Comparison of ENCODE assay signal across 3 cellular contexts in genomic region chr6:167858842-167859520, GRCh38.
TF ChIP-seq lines count a peak whose summit lies in the region.

No MANE protein-coding gene starts in this region.

TF ChIP-seq in SK-N-SH, 30 proteins besides CTCF, POLR2A, EP300 and RAD21:
- TF ChIP-seq, protein P1, sequence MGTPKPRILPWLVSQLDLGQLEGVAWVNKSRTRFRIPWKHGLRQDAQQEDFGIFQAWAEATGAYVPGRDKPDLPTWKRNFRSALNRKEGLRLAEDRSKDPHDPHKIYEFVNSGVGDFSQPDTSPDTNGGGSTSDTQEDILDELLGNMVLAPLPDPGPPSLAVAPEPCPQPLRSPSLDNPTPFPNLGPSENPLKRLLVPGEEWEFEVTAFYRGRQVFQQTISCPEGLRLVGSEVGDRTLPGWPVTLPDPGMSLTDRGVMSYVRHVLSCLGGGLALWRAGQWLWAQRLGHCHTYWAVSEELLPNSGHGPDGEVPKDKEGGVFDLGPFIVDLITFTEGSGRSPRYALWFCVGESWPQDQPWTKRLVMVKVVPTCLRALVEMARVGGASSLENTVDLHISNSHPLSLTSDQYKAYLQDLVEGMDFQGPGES (IDR thresholded peaks at IDR 0.05; ENCODE audit: low read depth, low read length), result no peak
- no peak for TF ChIP-seq TAF1 (IDR thresholded peaks at IDR 0.05; ENCODE audit: borderline replicate concordance, low read depth, low read length)
- TF ChIP-seq TEAD4 (IDR thresholded peaks at IDR 0.05; ENCODE audit: borderline replicate concordance, insufficient read depth), result no peak
- no peak for TF ChIP-seq USF2 (IDR thresholded peaks at IDR 0.05; ENCODE audit: borderline replicate concordance, low read depth, low read length)
- TF ChIP-seq FOSL2 (IDR thresholded peaks at IDR 0.05; ENCODE audit: borderline replicate concordance, low read depth), result no peak
- TF ChIP-seq NRF1 (IDR thresholded peaks at IDR 0.05; ENCODE audit: low read depth, low read length), result no peak
- TF ChIP-seq, protein P2, sequence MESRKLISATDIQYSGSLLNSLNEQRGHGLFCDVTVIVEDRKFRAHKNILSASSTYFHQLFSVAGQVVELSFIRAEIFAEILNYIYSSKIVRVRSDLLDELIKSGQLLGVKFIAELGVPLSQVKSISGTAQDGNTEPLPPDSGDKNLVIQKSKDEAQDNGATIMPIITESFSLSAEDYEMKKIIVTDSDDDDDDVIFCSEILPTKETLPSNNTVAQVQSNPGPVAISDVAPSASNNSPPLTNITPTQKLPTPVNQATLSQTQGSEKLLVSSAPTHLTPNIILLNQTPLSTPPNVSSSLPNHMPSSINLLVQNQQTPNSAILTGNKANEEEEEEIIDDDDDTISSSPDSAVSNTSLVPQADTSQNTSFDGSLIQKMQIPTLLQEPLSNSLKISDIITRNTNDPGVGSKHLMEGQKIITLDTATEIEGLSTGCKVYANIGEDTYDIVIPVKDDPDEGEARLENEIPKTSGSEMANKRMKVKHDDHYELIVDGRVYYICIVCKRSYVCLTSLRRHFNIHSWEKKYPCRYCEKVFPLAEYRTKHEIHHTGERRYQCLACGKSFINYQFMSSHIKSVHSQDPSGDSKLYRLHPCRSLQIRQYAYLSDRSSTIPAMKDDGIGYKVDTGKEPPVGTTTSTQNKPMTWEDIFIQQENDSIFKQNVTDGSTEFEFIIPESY (IDR thresholded peaks at IDR 0.05; ENCODE audit: borderline replicate concordance, low read depth), result no peak

TF ChIP-seq in SK-N-SH treated with all-trans-retinoic acid at 6 μM for 48 hours, 23 proteins besides CTCF, POLR2A, EP300 and RAD21:
- TF ChIP-seq, protein P3, sequence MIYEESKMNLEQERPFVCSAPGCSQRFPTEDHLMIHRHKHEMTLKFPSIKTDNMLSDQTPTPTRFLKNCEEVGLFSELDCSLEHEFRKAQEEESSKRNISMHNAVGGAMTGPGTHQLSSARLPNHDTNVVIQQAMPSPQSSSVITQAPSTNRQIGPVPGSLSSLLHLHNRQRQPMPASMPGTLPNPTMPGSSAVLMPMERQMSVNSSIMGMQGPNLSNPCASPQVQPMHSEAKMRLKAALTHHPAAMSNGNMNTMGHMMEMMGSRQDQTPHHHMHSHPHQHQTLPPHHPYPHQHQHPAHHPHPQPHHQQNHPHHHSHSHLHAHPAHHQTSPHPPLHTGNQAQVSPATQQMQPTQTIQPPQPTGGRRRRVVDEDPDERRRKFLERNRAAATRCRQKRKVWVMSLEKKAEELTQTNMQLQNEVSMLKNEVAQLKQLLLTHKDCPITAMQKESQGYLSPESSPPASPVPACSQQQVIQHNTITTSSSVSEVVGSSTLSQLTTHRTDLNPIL (CRISPR knock-in tag; IDR thresholded peaks at IDR 0.05; ENCODE audit: low read depth), result no peak
- TF ChIP-seq GLIS3 (CRISPR knock-in tag; IDR thresholded peaks at IDR 0.05) (no peak), ZFP30 (CRISPR knock-in tag; IDR thresholded peaks at IDR 0.05) (no peak), ZNF565 (CRISPR knock-in tag; conservative IDR thresholded peaks at IDR 0.05; ENCODE audit: low read depth) (no peak), BACH2 (CRISPR knock-in tag; IDR thresholded peaks at IDR 0.05; ENCODE audit: borderline replicate concordance) (no peak), ZNF8 (CRISPR knock-in tag; IDR thresholded peaks at IDR 0.05) (no peak), TCF4 (CRISPR knock-in tag; IDR thresholded peaks at IDR 0.05; ENCODE audit: borderline replicate concordance) (no peak), ZC3H10 (CRISPR knock-in tag; IDR thresholded peaks at IDR 0.05) (no peak), ARNTL (CRISPR knock-in tag; IDR thresholded peaks at IDR 0.05; ENCODE audit: borderline replicate concordance, low read depth) (no peak), RARB (CRISPR knock-in tag; IDR thresholded peaks at IDR 0.05) (no peak), PATZ1 (CRISPR knock-in tag; IDR thresholded peaks at IDR 0.05; ENCODE audit: borderline replicate concordance) (no peak), OSR1 (CRISPR knock-in tag; IDR thresholded peaks at IDR 0.05) (no peak), ISL1 (CRISPR knock-in tag; IDR thresholded peaks at IDR 0.05) (no peak)
- TF ChIP-seq, protein P4, sequence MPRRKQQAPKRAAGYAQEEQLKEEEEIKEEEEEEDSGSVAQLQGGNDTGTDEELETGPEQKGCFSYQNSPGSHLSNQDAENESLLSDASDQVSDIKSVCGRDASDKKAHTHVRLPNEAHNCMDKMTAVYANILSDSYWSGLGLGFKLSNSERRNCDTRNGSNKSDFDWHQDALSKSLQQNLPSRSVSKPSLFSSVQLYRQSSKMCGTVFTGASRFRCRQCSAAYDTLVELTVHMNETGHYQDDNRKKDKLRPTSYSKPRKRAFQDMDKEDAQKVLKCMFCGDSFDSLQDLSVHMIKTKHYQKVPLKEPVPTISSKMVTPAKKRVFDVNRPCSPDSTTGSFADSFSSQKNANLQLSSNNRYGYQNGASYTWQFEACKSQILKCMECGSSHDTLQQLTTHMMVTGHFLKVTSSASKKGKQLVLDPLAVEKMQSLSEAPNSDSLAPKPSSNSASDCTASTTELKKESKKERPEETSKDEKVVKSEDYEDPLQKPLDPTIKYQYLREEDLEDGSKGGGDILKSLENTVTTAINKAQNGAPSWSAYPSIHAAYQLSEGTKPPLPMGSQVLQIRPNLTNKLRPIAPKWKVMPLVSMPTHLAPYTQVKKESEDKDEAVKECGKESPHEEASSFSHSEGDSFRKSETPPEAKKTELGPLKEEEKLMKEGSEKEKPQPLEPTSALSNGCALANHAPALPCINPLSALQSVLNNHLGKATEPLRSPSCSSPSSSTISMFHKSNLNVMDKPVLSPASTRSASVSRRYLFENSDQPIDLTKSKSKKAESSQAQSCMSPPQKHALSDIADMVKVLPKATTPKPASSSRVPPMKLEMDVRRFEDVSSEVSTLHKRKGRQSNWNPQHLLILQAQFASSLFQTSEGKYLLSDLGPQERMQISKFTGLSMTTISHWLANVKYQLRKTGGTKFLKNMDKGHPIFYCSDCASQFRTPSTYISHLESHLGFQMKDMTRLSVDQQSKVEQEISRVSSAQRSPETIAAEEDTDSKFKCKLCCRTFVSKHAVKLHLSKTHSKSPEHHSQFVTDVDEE (CRISPR knock-in tag; IDR thresholded peaks at IDR 0.05), result no peak
- TF ChIP-seq, protein P5, sequence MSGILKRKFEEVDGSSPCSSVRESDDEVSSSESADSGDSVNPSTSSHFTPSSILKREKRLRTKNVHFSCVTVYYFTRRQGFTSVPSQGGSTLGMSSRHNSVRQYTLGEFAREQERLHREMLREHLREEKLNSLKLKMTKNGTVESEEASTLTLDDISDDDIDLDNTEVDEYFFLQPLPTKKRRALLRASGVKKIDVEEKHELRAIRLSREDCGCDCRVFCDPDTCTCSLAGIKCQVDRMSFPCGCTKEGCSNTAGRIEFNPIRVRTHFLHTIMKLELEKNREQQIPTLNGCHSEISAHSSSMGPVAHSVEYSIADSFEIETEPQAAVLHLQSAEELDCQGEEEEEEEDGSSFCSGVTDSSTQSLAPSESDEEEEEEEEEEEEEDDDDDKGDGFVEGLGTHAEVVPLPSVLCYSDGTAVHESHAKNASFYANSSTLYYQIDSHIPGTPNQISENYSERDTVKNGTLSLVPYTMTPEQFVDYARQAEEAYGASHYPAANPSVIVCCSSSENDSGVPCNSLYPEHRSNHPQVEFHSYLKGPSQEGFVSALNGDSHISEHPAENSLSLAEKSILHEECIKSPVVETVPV (CRISPR knock-in tag; IDR thresholded peaks at IDR 0.05), result no peak

TF ChIP-seq in H1, 55 proteins besides CTCF, POLR2A, EP300 and RAD21:
- TF ChIP-seq GTF2F1 (IDR thresholded peaks at IDR 0.05; ENCODE audit: borderline replicate concordance, low read depth, low read length), result no peak
- no peak for TF ChIP-seq HDAC2 (IDR thresholded peaks at IDR 0.05; ENCODE audit: borderline replicate concordance in 1 of 2, low read depth in 2 of 2, low read length in 2 of 2)
- TF ChIP-seq TCF12 (IDR thresholded peaks at IDR 0.05; ENCODE audit: low read depth, low read length), result no peak
- no peak for TF ChIP-seq FOSL1 (IDR thresholded peaks at IDR 0.05; ENCODE audit: insufficient read depth, low read depth, low read length)
- no peak for TF ChIP-seq CREB1 (IDR thresholded peaks at IDR 0.05)
- TF ChIP-seq SRF (IDR thresholded peaks at IDR 0.05; ENCODE audit: low read depth, low read length), result no peak
- no peak for TF ChIP-seq BCL11A (IDR thresholded peaks at IDR 0.05; ENCODE audit: low read depth in 2 of 2, low read length in 2 of 2)
